In genomic region chr10:8691498-8692017, GRCh38 we compare ENCODE assay signal across 13 cellular contexts.
DNase-seq lines count a peak whose midpoint lies in the region; ATAC-seq and TF ChIP-seq lines count a peak whose summit lies in the region.
"Had no signal": no experiment of that assay in that cellular context is flagged by ENCODE, and none has a peak within 500 bp of the region (broad histone marks: within the 10 kb centered on the region; RNA-seq: fewer than 3 reads in every experiment).

No MANE protein-coding gene starts in this region.

- H3K79me2 ChIP-seq in DND-41 (ENCODE audit: insufficient read depth, low read length) = no peaks in the 10 kb centered on the region

- 0 out of 2 replicates have a peak overlapping the region, but pooled peaks have one; percentile 40 for H2AFZ ChIP-seq in DND-41 (ENCODE audit: low read depth, low read length)

- no peaks in the 10 kb centered on the region for H3K36me3 ChIP-seq in DND-41 (ENCODE audit: insufficient read depth, low read length)
- no peaks in the 10 kb centered on the region for H3K36me3 ChIP-seq in prostate gland
- H3K36me3 ChIP-seq: BLaER1 treated with 17β-estradiol and CSF1 and Interleukin-3, amounts not matched to agents 10 nM and 100 nM had no signal

- no peak for ATAC-seq in DND-41 (ENCODE audit: insufficient read depth, low read depth)
- peak; percentile 50 for ATAC-seq in esophagus mucosa
- ATAC-seq in HG02571 (IDR thresholded peaks at IDR 0.05; ENCODE audit: unreplicated experiment) = no peak
- ATAC-seq: CD8-positive, alpha-beta T cell had no signal

- no peak overlapping the region for H3K4me2 ChIP-seq in DND-41 (ENCODE audit: insufficient read depth, low read length)
- H3K4me2 ChIP-seq: BLaER1 treated with 17β-estradiol and CSF1 and Interleukin-3, amounts not matched to agents 10 nM and 100 nM had no signal

- POLR2A ChIA-PET in RWPE1 (lab: Yijun Ruan, JAX; ENCODE audit: low non-redundant PET) = no interaction called here

- intact Hi-C loops in prostate gland (cut with DNase I) = no loop called here

- no peak overlapping the region for H3K27ac ChIP-seq in DND-41 (ENCODE audit: low read length)
- H3K27ac ChIP-seq in RWPE1 = no peak overlapping the region
- no peak overlapping the region for H3K27ac ChIP-seq in prostate gland
- H3K27ac ChIP-seq: BLaER1 treated with 17β-estradiol and CSF1 and Interleukin-3, amounts not matched to agents 10 nM and 100 nM had no signal

- DNase-seq in DND-41 (no peak), RWPE1 (ENCODE audit: low spot score) (peak; percentile 9), prostate gland (ENCODE audit: low spot score) (peak; percentile 5), NCI-H187 (lab: John Stamatoyannopoulos, UW) (no peak), mucosa of gallbladder (ENCODE audit: low spot score) (no peak)
- DNase-seq: Calu3; CD8-positive, alpha-beta T cell; DMS79 treated with DMSO at 0.1 percent for 48 hours; EL; H9 had no signal

- H3K4me3 ChIP-seq in DND-41 (ENCODE audit: low read depth in 1 of 2, low read length in 2 of 2) (no peak overlapping the region), prostate gland (no peak overlapping the region)
- H3K4me3 ChIP-seq: BLaER1 treated with 17β-estradiol and CSF1 and Interleukin-3, amounts not matched to agents 10 nM and 100 nM had no signal

- 52% methylated on average over 5 of the region's 5 CpGs for WGBS in prostate gland

- no peaks in the 10 kb centered on the region for H3K9me3 ChIP-seq in DND-41 (ENCODE audit: insufficient read depth, low read length, severe bottlenecking)
- H3K9me3 ChIP-seq in prostate gland = no peaks in the 10 kb centered on the region

- H3K9ac ChIP-seq in DND-41 (ENCODE audit: low read depth, low read length) = no peak overlapping the region
- H3K9ac ChIP-seq: BLaER1 treated with 17β-estradiol and CSF1 and Interleukin-3, amounts not matched to agents 10 nM and 100 nM had no signal

- 0 out of 2 replicates have a peak, but pooled peaks cover 2% of the 10 kb centered on the region for H3K4me1 ChIP-seq in DND-41 (ENCODE audit: insufficient read depth, low read length)
- no peaks in the 10 kb centered on the region for H3K4me1 ChIP-seq in prostate gland (replicated peaks)
- H3K4me1 ChIP-seq: BLaER1 treated with 17β-estradiol and CSF1 and Interleukin-3, amounts not matched to agents 10 nM and 100 nM had no signal

- CTCF ChIA-PET in RWPE1 (lab: Yijun Ruan, JAX) = no interaction called here

- H3K27me3 ChIP-seq in DND-41 (ENCODE audit: insufficient read depth, low read length, poor library complexity) (no peaks in the 10 kb centered on the region), prostate gland (replicated peaks; ENCODE audit: insufficient read depth) (no peaks in the 10 kb centered on the region)
- H3K27me3 ChIP-seq: BLaER1 treated with 17β-estradiol and CSF1 and Interleukin-3, amounts not matched to agents 10 nM and 100 nM had no signal

- TF ChIP-seq POLR2A in prostate gland (IDR thresholded peaks at IDR 0.05) = no peak

- no peaks in the 10 kb centered on the region for H4K20me1 ChIP-seq in DND-41 (ENCODE audit: insufficient read depth, low read length)
- H4K20me1 ChIP-seq: BLaER1 treated with 17β-estradiol and CSF1 and Interleukin-3, amounts not matched to agents 10 nM and 100 nM had no signal

- TF ChIP-seq CTCF in DND-41 (IDR thresholded peaks at IDR 0.05; ENCODE audit: borderline replicate concordance, extremely low read depth, low read length, poor library complexity, severe bottlenecking) = no peak
- no peak for TF ChIP-seq CTCF in RWPE1 (conservative IDR thresholded peaks at IDR 0.05; ENCODE audit: low read depth)
- TF ChIP-seq CTCF in prostate gland (IDR thresholded peaks at IDR 0.05) = no peak

Comparison
In these comparisons a context has a peak if more than half of its experiments do, and no peak if none do; other contexts are left out.
1. DNase-seq: peak in RWPE1 (single experiment) and prostate gland (single experiment); none in DND-41 (single experiment), NCI-H187 (0 of 2) and mucosa of gallbladder (single experiment).